ENCODE assay signal across 19 cellular contexts in genomic region chr20:17688965-17689364, GRCh38. TPM values are rescaled to one million over a fixed set of nuclear protein-coding genes. Genes with fewer than 3 reads are reported as not detected.
"Had no signal": no experiment of that assay in that cellular context is flagged by ENCODE, and none has a peak within 500 bp of the region (broad histone marks: within the 10 kb centered on the region; RNA-seq: fewer than 3 reads in every experiment).

No MANE protein-coding gene starts in this region.

- H3K27me3 ChIP-seq: ascending aorta, thyroid gland, uterus had no signal

- H3K4me1 ChIP-seq: uterus had no signal

- ATAC-seq: activated naive CD8-positive, alpha-beta T cell treated with anti-CD3 and anti-CD28 coated beads, Interleukin-2, amount 50 U/mL, for 24 hours; esophagus mucosa; left ventricle myocardium superior; stimulated activated memory B cell treated with anti-CD40 and anti-IgM and Interleukin-4, amounts not matched to agents 10 μg/mL and 1 μg/mL and 100 μg/mL, for 72 hours had no signal

- H3K36me3 ChIP-seq: ascending aorta, thyroid gland, uterus, WERI-Rb-1 had no signal

- H3K9me3 ChIP-seq: ascending aorta, thyroid gland, uterus had no signal

- H3K4me3 ChIP-seq: ascending aorta, thyroid gland, uterus had no signal

- DNase-seq: activated CD4-positive, alpha-beta T cell treated with anti-CD3 and anti-CD28 coated beads, Interleukin-2, amount 50 U/mL, for 48 hours; activated naive CD4-positive, alpha-beta T cell treated with anti-CD3 and anti-CD28 coated beads for 36 hours; activated naive CD8-positive, alpha-beta T cell treated with anti-CD3 and anti-CD28 coated beads, Interleukin-2, amount 50 U/mL, for 24 hours; activated T-cell treated with anti-CD3 and anti-CD28 coated beads, Interleukin-2, amount 50 U/mL, for 1 hour; foreskin fibroblast; left ventricle myocardium superior; mesendoderm; posterior cingulate gyrus; stimulated activated CD4-positive, alpha-beta T cell treated with anti-CD3 and anti-CD28 coated beads, Interleukin-2, amount 100 ng/mL, for 48 hours; thyroid gland; uterus; WERI-Rb-1 had no signal

- H3K27ac ChIP-seq: ascending aorta, thyroid gland, uterus, WERI-Rb-1 had no signal

RNA-seq across cellular contexts. Expression of gene BANF2, which starts 10.8 kb away (rescaled TPM):
- total RNA-seq: activated naive CD4-positive, alpha-beta T cell treated with anti-CD3 and anti-CD28 coated beads for 36 hours; activated T-helper 2 cell treated with anti-CD3 and anti-CD28 coated beads, Interferon-gamma antibody, Interleukin-2, Interleukin-4, amounts not matched to agents 10 μg/mL and 5 μg/mL and 100 μg/mL, durations not matched to agents 14 hours and 24 hours and 36 hours; ascending aorta; cardiac septum; esophagus mucosa; kidney epithelial cell; left ventricle myocardium superior; skeletal muscle tissue; uterus had no signal
